Comparison of ENCODE assay signal across 8 cellular contexts in genomic region chr6:89081423-89082322, GRCh38. TPM values are rescaled to one million over a fixed set of nuclear protein-coding genes. Genes with fewer than 3 reads are reported as not detected.
DNase-seq lines count a peak whose midpoint lies in the region; ATAC-seq, FAIRE-seq and TF ChIP-seq lines count a peak whose summit lies in the region.

No MANE protein-coding gene starts in this region.

- H3K4me3 ChIP-seq in AG04449 (ENCODE audit: low read depth, low read length) (peak overlapping the region; percentile 94), WI38 (ENCODE audit: low read depth, low read length) (peak overlapping the region; percentile 98), bronchial epithelial cell (ENCODE audit: low read depth, low read length) (peak overlapping the region; percentile 98)

- peak overlapping the region; percentile 90 to 99 (median 95) for H3K4me3 Mint-ChIP-seq in immature natural killer cell

- TF ChIP-seq CTCF in AG04449 (IDR thresholded peaks at IDR 0.05; ENCODE audit: insufficient read depth, low read length, missing control alignments): peak; percentile 33
- no peak for TF ChIP-seq CTCF in WI38 (IDR thresholded peaks at IDR 0.05; ENCODE audit: low read depth, low read length)
- no peak for TF ChIP-seq CTCF in bronchial epithelial cell (IDR thresholded peaks at IDR 0.05; ENCODE audit: insufficient read depth, low read length, severe bottlenecking)

- H3K27ac Mint-ChIP-seq in immature natural killer cell: peak overlapping the region; percentile 93 to 98 (median 96)

- ATAC-seq in GM18868 (IDR thresholded peaks at IDR 0.05; ENCODE audit: unreplicated experiment): peak; percentile 67
- ATAC-seq in HG03135 (IDR thresholded peaks at IDR 0.05; ENCODE audit: unreplicated experiment): peak; percentile 54

- POLR2A ChIA-PET in AG04449 (lab: Yijun Ruan, JAX): interaction anchor here (0.9 to 1.7 kb wide), 5 partner anchors 46 to 270 kb away, joined by 3 to 6 read pairs (median 4); partner anchors contain the start of genes PM20D2, RNGTT and UBE2J1

- H3K27me3 ChIP-seq in bronchial epithelial cell (ENCODE audit: control insufficient read depth, insufficient read depth, low read length): no peaks in the 10 kb centered on the region

- no peak for FAIRE-seq in bronchial epithelial cell (lab: Jason Lieb, UNC)

- H3K9me3 Mint-ChIP-seq in immature natural killer cell: no peaks in the 10 kb centered on the region

- peaks cover 49 to 57% of the 10 kb centered on the region in 2 donors for H3K4me1 Mint-ChIP-seq in immature natural killer cell

- peak; percentile 79 for DNase-seq in AG04449 (ENCODE audit: low read depth, low spot score)
- DNase-seq in NCI-H2196 treated with DMSO at 0.1 percent for 48 hours (lab: John Stamatoyannopoulos, UW; ENCODE audit: unreplicated experiment): peak; percentile 96
- peak; percentile 86 for DNase-seq in bronchial epithelial cell (ENCODE audit: low read depth)
- DNase-seq in immature natural killer cell: peak; percentile 97 to 98 (median 97)
- peak; percentile 93 for DNase-seq in smooth muscle cell of the brain vasculature (ENCODE audit: low read depth, low spot score)

- peaks cover 12 to 34% (median 20%) of the 10 kb centered on the region in 3 donors for H3K36me3 Mint-ChIP-seq in immature natural killer cell

- CTCF ChIA-PET in AG04449 (lab: Yijun Ruan, JAX): interaction anchor here (1.0 kb wide), 1 partner anchor 23 kb away, joined by 4 read pairs; no protein-coding TSS in a partner anchor

- peaks cover 11% of the 10 kb centered on the region for H3K36me3 ChIP-seq in bronchial epithelial cell (ENCODE audit: control insufficient read depth, insufficient read depth, low read length)

- H3K27me3 Mint-ChIP-seq in immature natural killer cell (ENCODE audit: low read depth in 3 of 3): peaks cover 31 to 43% (median 40%) of the 10 kb centered on the region in 3 donors

RNA-seq across cellular contexts. Expression of gene PNRC1, which starts 1.1 kb away (rescaled TPM):
- total RNA-seq in bronchial epithelial cell: 21.1 and 32.8 TPM in 2 replicates
- polyA plus RNA-seq in immature natural killer cell: 100 to 1,000 TPM; 255 to 629 (median 491) TPM

RNA-seq across cellular contexts. Expression of gene SRSF12, which starts 36.2 kb away (rescaled TPM):
- total RNA-seq in bronchial epithelial cell: under 0.01 and 0.38 TPM in 2 replicates
- under 1 TPM in 2 of 3 donors, not detected in 1; 0.22 to 0.45 TPM for polyA plus RNA-seq in immature natural killer cell

Comparison
In these comparisons a context has a peak if more than half of its experiments do, and no peak if none do; other contexts are left out.
1. Peak in every context shown above with its lines: DNase-seq, ATAC-seq and H3K4me3 ChIP-seq.